In genomic region chr14:58794993-58795762, GRCh38 we compare ENCODE assay signal across 14 cellular contexts.
"Had no signal": no experiment of that assay in that cellular context is flagged by ENCODE, and none has a peak within 500 bp of the region (broad histone marks: within the 10 kb centered on the region; RNA-seq: fewer than 3 reads in every experiment).

No MANE protein-coding gene starts in this region.

- H3K9me3 ChIP-seq: body of pancreas, lower lobe of right lung, sigmoid colon, thyroid gland had no signal

- ATAC-seq: activated CD8-positive, alpha-beta T cell treated with anti-CD3 and anti-CD28 coated beads, Interleukin-2, amount 10 ng/mL, durations not matched to agents 7 days and 5 days; effector memory CD8-positive, alpha-beta T cell; left cardiac atrium; natural killer cell treated with Interleukin-12 subunit alpha and Interleukin-12 subunit beta and Interleukin-15 and Interleukin-18, amount 100 ng/mL, for 72 hours had no signal

- H3K27me3 ChIP-seq: body of pancreas, sigmoid colon, thyroid gland had no signal

- H3K27ac ChIP-seq: lower lobe of right lung, sigmoid colon, thyroid gland had no signal

- H3K36me3 ChIP-seq: lower lobe of right lung, sigmoid colon, thyroid gland had no signal

- H3K4me1 ChIP-seq: sigmoid colon had no signal

- DNase-seq: activated CD4-positive, alpha-beta T cell treated with anti-CD3 and anti-CD28 coated beads, Interleukin-2, amount 10 ng/mL, durations not matched to agents 24 days and 14 days; activated CD8-positive, alpha-beta T cell treated with anti-CD3 and anti-CD28 coated beads, Interleukin-2, amount 10 ng/mL, durations not matched to agents 7 days and 5 days; activated naive CD4-positive, alpha-beta T cell treated with Interleukin-2 at 50 U/mL for 16 hours; activated T-cell treated with anti-CD3 and anti-CD28 coated beads, Interleukin-2, amount 50 U/mL, for 24 hours; body of pancreas; effector memory CD8-positive, alpha-beta T cell; hippocampal formation; left cardiac atrium; lower lobe of right lung; posterior cingulate gyrus; sigmoid colon; stimulated activated naive CD4-positive, alpha-beta T cell; thyroid gland had no signal

- H3K4me3 ChIP-seq: body of pancreas, lower lobe of right lung, sigmoid colon, thyroid gland had no signal
